16 cellular contexts compared by ENCODE assay signal in genomic region chr10:62302760-62303159, GRCh38. TPM values are rescaled to one million over a fixed set of nuclear protein-coding genes. Genes with fewer than 3 reads are reported as not detected.
DNase-seq lines count a peak whose midpoint lies in the region; ATAC-seq and TF ChIP-seq lines count a peak whose summit lies in the region.
"Had no signal": no experiment of that assay in that cellular context is flagged by ENCODE, and none has a peak within 500 bp of the region (broad histone marks: within the 10 kb centered on the region; RNA-seq: fewer than 3 reads in every experiment).

No MANE protein-coding gene starts in this region.

- H2AFZ ChIP-seq in smooth muscle cell (ENCODE audit: low read depth): peak overlapping the region; percentile 15
- H2AFZ ChIP-seq: GM23338 had no signal

- CTCF ChIA-PET in CD4-positive, alpha-beta T cell (lab: Charles Lee): no interaction called here

- H3K4me2 ChIP-seq in smooth muscle cell: no peak overlapping the region
- H3K4me2 ChIP-seq: GM23338 had no signal

- peak in 1 of 2 donors; percentile 65 for ATAC-seq in CD4-positive, CD25-positive, alpha-beta regulatory T cell (ENCODE audit: low read depth in 2 of 2)
- peak; percentile 70 for ATAC-seq in CD4-positive, alpha-beta T cell (ENCODE audit: poor library complexity)
- ATAC-seq in T-helper 17 cell: no peak
- ATAC-seq in HG03354 (IDR thresholded peaks at IDR 0.05; ENCODE audit: poor library complexity, severe bottlenecking, unreplicated experiment): no peak
- ATAC-seq: GM12878, GM23338, HCT116 had no signal

- H3F3A ChIP-seq in smooth muscle cell (ENCODE audit: low read depth): no peaks in the 10 kb centered on the region

- H3K4me3 ChIP-seq in CD4-positive, CD25-positive, alpha-beta regulatory T cell (ENCODE audit: low read depth, low read length): no peak overlapping the region
- no peak overlapping the region for H3K4me3 ChIP-seq in smooth muscle cell
- H3K4me3 ChIP-seq: GM12878, GM23338 had no signal

- no peaks in the 10 kb centered on the region for H3K4me1 ChIP-seq in CD4-positive, CD25-positive, alpha-beta regulatory T cell (ENCODE audit: control insufficient read depth, insufficient read depth, low read length, poor library complexity, severe bottlenecking)
- H3K4me1 ChIP-seq in smooth muscle cell (ENCODE audit: low read depth): no peaks in the 10 kb centered on the region

- no peak overlapping the region for H3K4me3 Mint-ChIP-seq in CD4-positive, CD25-positive, alpha-beta regulatory T cell
- no peak overlapping the region for H3K4me3 Mint-ChIP-seq in CD4-positive, alpha-beta T cell
- no peak overlapping the region for H3K4me3 Mint-ChIP-seq in T-helper 17 cell
- H3K4me3 Mint-ChIP-seq: CD8-positive, alpha-beta memory T cell; GM23338; H9 had no signal

- H3K79me2 ChIP-seq in smooth muscle cell (ENCODE audit: low read depth): no peaks in the 10 kb centered on the region

- H4K20me1 ChIP-seq in smooth muscle cell (ENCODE audit: low read depth): no peaks in the 10 kb centered on the region

- TF ChIP-seq CTCF in CD4-positive, alpha-beta T cell (IDR thresholded peaks at IDR 0.05): no peak
- TF ChIP-seq CTCF in smooth muscle cell (IDR thresholded peaks at IDR 0.05; ENCODE audit: borderline replicate concordance, insufficient read depth, poor library complexity, severe bottlenecking): no peak

- no peaks in the 10 kb centered on the region for H3K36me3 ChIP-seq in CD4-positive, CD25-positive, alpha-beta regulatory T cell (ENCODE audit: control insufficient read depth, insufficient read depth, low read length)
- no peaks in the 10 kb centered on the region for H3K36me3 ChIP-seq in smooth muscle cell (ENCODE audit: low read depth)

- H3K27ac ChIP-seq in CD4-positive, CD25-positive, alpha-beta regulatory T cell (ENCODE audit: insufficient read depth, low read length, poor library complexity, severe bottlenecking): no peak overlapping the region
- H3K27ac ChIP-seq in CD4-positive, alpha-beta T cell (ENCODE audit: low read depth, low read length): no peak overlapping the region
- no peak overlapping the region for H3K27ac ChIP-seq in smooth muscle cell (ENCODE audit: low read depth)

- peaks cover 4% of the 10 kb centered on the region for H3K27me3 Mint-ChIP-seq in CD4-positive, CD25-positive, alpha-beta regulatory T cell
- no peaks in the 10 kb centered on the region for H3K27me3 Mint-ChIP-seq in CD4-positive, alpha-beta T cell
- no peaks in the 10 kb centered on the region for H3K27me3 Mint-ChIP-seq in T-helper 17 cell

- H3K9me3 ChIP-seq in CD4-positive, CD25-positive, alpha-beta regulatory T cell (ENCODE audit: control insufficient read depth in 2 of 2, low read length in 2 of 2): peaks cover 6 to 7% of the 10 kb centered on the region in 2 experiments
- H3K9me3 ChIP-seq in CD4-positive, alpha-beta T cell (ENCODE audit: control insufficient read depth, low read length): no peaks in the 10 kb centered on the region
- H3K9me3 ChIP-seq in T-helper 17 cell (ENCODE audit: control insufficient read depth, low read length, poor library complexity, severe bottlenecking) (no peaks in the 10 kb centered on the region), smooth muscle cell (replicated peaks; ENCODE audit: low read depth) (no peaks in the 10 kb centered on the region)

- H3K27ac Mint-ChIP-seq in CD4-positive, CD25-positive, alpha-beta regulatory T cell: peak overlapping the region in 1 of 3 donors; percentile 1
- H3K27ac Mint-ChIP-seq in CD4-positive, alpha-beta T cell: no peak overlapping the region
- H3K27ac Mint-ChIP-seq in T-helper 17 cell: peak overlapping the region; percentile 27
- H3K27ac Mint-ChIP-seq: CD8-positive, alpha-beta memory T cell; GM23338; H9 had no signal

- POLR2A ChIA-PET in CD4-positive, alpha-beta T cell (lab: Charles Lee): interaction anchor here (0.9 kb wide), 1 partner anchor 34 kb away, joined by 3 read pairs; the partner anchor contains the start of gene RTKN2

- no peak overlapping the region for H3K9ac ChIP-seq in smooth muscle cell (ENCODE audit: low read depth)

- WGBS in smooth muscle cell (ENCODE audit: low lambda C conversion rate): 86% methylated on average over 4 of the region's 4 CpGs

- peaks cover 3% of the 10 kb centered on the region for H3K36me3 Mint-ChIP-seq in CD4-positive, CD25-positive, alpha-beta regulatory T cell
- H3K36me3 Mint-ChIP-seq in CD4-positive, alpha-beta T cell (ENCODE audit: low read depth): no peaks in the 10 kb centered on the region
- H3K36me3 Mint-ChIP-seq in T-helper 17 cell (ENCODE audit: low read depth): no peaks in the 10 kb centered on the region

- intact Hi-C loops in CD4-positive, alpha-beta T cell (cut with DNase I, micrococcal nuclease): no loop called here

- peak in 2 of 3 donors; percentile 4 to 20 for DNase-seq in CD4-positive, CD25-positive, alpha-beta regulatory T cell
- no peak for DNase-seq in CD4-positive, alpha-beta T cell
- DNase-seq in T-helper 17 cell (no peak), smooth muscle cell (lab: John Stamatoyannopoulos, UW; ENCODE audit: unreplicated experiment) (no peak), amniotic stem cell (lab: John Stamatoyannopoulos, UW) (no peak)
- DNase-seq: C1 segment of cervical spinal cord; CD8-positive, alpha-beta memory T cell; DMS 273 treated with DMSO at 0.1 percent for 48 hours; DMS79; EL; GDM1; H9 had no signal

- peaks cover 0 to 7% (median 1%) of the 10 kb centered on the region in 7 donors for H3K9me3 Mint-ChIP-seq in CD4-positive, CD25-positive, alpha-beta regulatory T cell
- H3K9me3 Mint-ChIP-seq in CD4-positive, alpha-beta T cell: peaks cover 2% of the 10 kb centered on the region
- H3K9me3 Mint-ChIP-seq: GM23338 had no signal

- H3K27me3 ChIP-seq in CD4-positive, CD25-positive, alpha-beta regulatory T cell (ENCODE audit: control insufficient read depth, insufficient read depth, low read length): peaks cover 8% of the 10 kb centered on the region
- H3K27me3 ChIP-seq in CD4-positive, alpha-beta T cell (ENCODE audit: control insufficient read depth, insufficient read depth, low read length): no peaks in the 10 kb centered on the region
- no peaks in the 10 kb centered on the region for H3K27me3 ChIP-seq in smooth muscle cell (ENCODE audit: low read depth)

- H3K4me1 Mint-ChIP-seq in CD4-positive, CD25-positive, alpha-beta regulatory T cell: peaks cover 4 to 35% (median 19%) of the 10 kb centered on the region in 4 donors
- peaks cover 46% of the 10 kb centered on the region for H3K4me1 Mint-ChIP-seq in CD4-positive, alpha-beta T cell (ENCODE audit: low read depth)
- H3K4me1 Mint-ChIP-seq in T-helper 17 cell: peaks cover 9% of the 10 kb centered on the region
- H3K4me1 Mint-ChIP-seq: GM23338 had no signal

RNA-seq across cellular contexts. Expression of gene RTKN2, which starts 34.1 kb away (rescaled TPM):
- total RNA-seq in CD4-positive, CD25-positive, alpha-beta regulatory T cell: 99.5 TPM
- polyA plus RNA-seq in CD4-positive, CD25-positive, alpha-beta regulatory T cell: 10 to 100 TPM; 38.0 to 64.2 (median 60.4) TPM
- total RNA-seq in CD4-positive, alpha-beta T cell: 1 to 10 TPM; 3.7 to 3.9 TPM
- total RNA-seq in T-helper 17 cell (1 to 10 TPM; 3.8 to 8.1 TPM), smooth muscle cell (4.9 and 5.4 TPM in 2 replicates)
- polyA plus RNA-seq in smooth muscle cell: 1.6 and 3.2 TPM in 2 replicates
- polyA plus RNA-seq: GM12878 had no signal

Comparison
In these comparisons a context has a peak if more than half of its experiments do, and no peak if none do; other contexts are left out.
1. DNase-seq: peak in CD4-positive, CD25-positive, alpha-beta regulatory T cell (2 of 3); none in CD4-positive, alpha-beta T cell (0 of 10), T-helper 17 cell (0 of 3), smooth muscle cell (single experiment) and amniotic stem cell (single experiment).
2. RNA of gene RTKN2, which starts 34.1 kb away (total RNA-seq): 99.5 TPM in CD4-positive, CD25-positive, alpha-beta regulatory T cell (single experiment); 3.8 to 8.1 TPM in T-helper 17 cell, 4.9 to 5.4 TPM in smooth muscle cell and 3.7 to 3.9 TPM in CD4-positive, alpha-beta T cell; every median in the first group is over 10 times any median in the second.